In the genomic region with DNA sequence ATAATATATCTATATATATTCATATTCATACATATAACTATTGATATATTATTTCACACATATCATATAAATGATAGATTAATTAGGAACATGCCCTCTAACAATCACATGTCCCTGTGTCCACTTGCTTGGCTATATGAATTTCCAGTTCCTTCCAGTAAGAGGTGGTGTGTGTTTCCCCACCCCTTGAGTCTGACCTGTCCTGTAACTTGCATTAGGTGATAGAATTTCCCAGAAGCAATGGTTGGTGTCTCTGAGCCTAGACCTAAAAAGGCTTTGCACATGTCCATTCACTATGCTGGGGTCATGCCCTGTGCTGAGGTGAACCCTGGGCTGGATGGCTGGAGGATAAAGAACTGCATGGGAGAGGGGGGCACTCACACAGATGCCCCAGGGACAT, we compare ENCODE assay signal across 10 cellular contexts. TPM values are rescaled to one million over a fixed set of nuclear protein-coding genes. Genes with fewer than 3 reads are reported as not detected.
DNase-seq lines count a peak whose midpoint lies in the region; ATAC-seq, FAIRE-seq and TF ChIP-seq lines count a peak whose summit lies in the region.
"Not testable (repeated sequence)": the region's sequence is repeated elsewhere in the genome, so short reads cannot be mapped to it uniquely, and the experiment has no call there.
"Had no signal": no experiment of that assay in that cellular context is flagged by ENCODE, and none has a peak within 500 bp of the region (broad histone marks: within the 10 kb centered on the region; RNA-seq: fewer than 3 reads in every experiment).

No MANE protein-coding gene starts in this region.

- peak overlapping the region; percentile 38 for H3K4me3 ChIP-seq in A549
- H3K4me3 ChIP-seq in PC-9; bronchial epithelial cell (ENCODE audit: low read depth, low read length); HepG2 (replicated peaks in 1 of 3; ENCODE audit: insufficient read depth in 1 of 3, low read depth in 2 of 3, low read length in 3 of 3): not testable (repeated sequence)

- H3K9ac ChIP-seq in HepG2 (ENCODE audit: insufficient read depth, low read depth, low read length) = not testable (repeated sequence)

- intact Hi-C loops in PC-9 (cut with micrococcal nuclease; ENCODE audit: unreplicated experiment); HepG2 (cut with micrococcal nuclease; ENCODE audit: unreplicated experiment): not testable (repeated sequence)

- peaks cover 18% of the 10 kb centered on the region for H3K79me2 ChIP-seq in PC-9 (ENCODE audit: low read depth)
- not testable (repeated sequence) for H3K79me2 ChIP-seq in HepG2 (ENCODE audit: insufficient read depth, low read length)

- POLR2A ChIA-PET in A549 (lab: Yijun Ruan, JAX); PC-9 (lab: Charles Lee; ENCODE audit: unreplicated experiment); HepG2 (lab: Yijun Ruan, JAX): not testable (repeated sequence)

- TF ChIP-seq CTCF in A549 (IDR thresholded peaks at IDR 0.05); PC-9 (conservative IDR thresholded peaks at IDR 0.05); bronchial epithelial cell (IDR thresholded peaks at IDR 0.05; ENCODE audit: insufficient read depth, low read length, severe bottlenecking); HepG2 (CRISPR knock-in tag; IDR thresholded peaks at IDR 0.05): not testable (repeated sequence)

- ATAC-seq in A549 (peak; percentile 25 to 67), HepG2 (peak; percentile 26; the same call in 1 of the 3 replicates)

- peaks cover 24% of the 10 kb centered on the region for H3K36me3 ChIP-seq in PC-9 (ENCODE audit: low read depth)
- H3K36me3 ChIP-seq in bronchial epithelial cell (ENCODE audit: control insufficient read depth, insufficient read depth, low read length); HepG2 (replicated peaks in 1 of 2; ENCODE audit: control insufficient read depth in 1 of 2, insufficient read depth in 2 of 2, low read length in 2 of 2): not testable (repeated sequence)

- H3F3A ChIP-seq in PC-9 (ENCODE audit: insufficient read depth, low read depth) = peaks cover 44% of the 10 kb centered on the region

- peak overlapping the region; percentile 74 for H3K4me2 ChIP-seq in A549
- peak overlapping the region; percentile 28; the same call in 1 of the 2 replicates for H3K4me2 ChIP-seq in PC-9
- not testable (repeated sequence) for H3K4me2 ChIP-seq in HepG2 (ENCODE audit: low read depth, low read length)

- CTCF ChIA-PET in A549 (lab: Yijun Ruan, JAX); PC-9 (lab: Charles Lee); HepG2 (lab: Yijun Ruan, JAX; ENCODE audit: low intra/inter-chr PET ratio, low total read pairs): not testable (repeated sequence)

- peak in 1 of 2 experiments; percentile 82 for DNase-seq in A549 (ENCODE audit: low read depth in 1 of 2, low spot score in 1 of 2)
- not testable (repeated sequence) for DNase-seq in PC-9; bronchial epithelial cell (ENCODE audit: low read depth); HepG2 (ENCODE audit: low spot score); urothelium cell line (ENCODE audit: low spot score)

- not testable (repeated sequence) for BruUV-seq in PC-9 (replicated peaks; lab: Mats Ljungman, UMichigan); HepG2 (replicated peaks; lab: Mats Ljungman, UMichigan)

- not testable (repeated sequence) for H2AFZ ChIP-seq in PC-9; HepG2 (ENCODE audit: low read length)

- FAIRE-seq in A549 (lab: Jason Lieb, UNC) = peak; percentile 82
- FAIRE-seq in bronchial epithelial cell (lab: Jason Lieb, UNC) = peak; percentile 81
- not testable (repeated sequence) for FAIRE-seq in HepG2 (lab: Jason Lieb, UNC)
- peak; percentile 80 for FAIRE-seq in urothelium cell line (lab: Jason Lieb, UNC)

- H3K9me2 ChIP-seq in PC-9 (ENCODE audit: insufficient read depth) = not testable (repeated sequence)

- not testable (repeated sequence) for TF ChIP-seq RAD21 in A549 (conservative IDR thresholded peaks at IDR 0.05 in 1 of 2, IDR thresholded peaks at IDR 0.05 in 1 of 2); HepG2 (CRISPR knock-in tag; IDR thresholded peaks at IDR 0.05)

- in situ Hi-C loops in HepG2 (cut with HindIII; ENCODE audit: extremely low pct_ligation_motif_present, low pct_unique_long_range_greater_than_20kb) = not testable (repeated sequence)

- not testable (repeated sequence) for TF ChIP-seq EP300 in A549 (IDR thresholded peaks at IDR 0.05); HepG2 (IDR thresholded peaks at IDR 0.05; ENCODE audit: low read depth in 2 of 2, low read length in 2 of 2); HepG2 (CRISPR knock-in tag; IDR thresholded peaks at IDR 0.05; ENCODE audit: borderline replicate concordance)

- H3K27me3 ChIP-seq in PC-9 (ENCODE audit: insufficient read depth, low read depth); bronchial epithelial cell (ENCODE audit: control insufficient read depth, insufficient read depth, low read length); HepG2 (ENCODE audit: control insufficient read depth in 1 of 2, insufficient read depth in 2 of 2, low read length in 2 of 2): not testable (repeated sequence)

- H3K9me3 ChIP-seq in A549; PC-9 (ENCODE audit: insufficient read depth, low read depth); HepG2 (ENCODE audit: low read length): not testable (repeated sequence)

- TF ChIP-seq POLR2A in A549 (IDR thresholded peaks at IDR 0.05; ENCODE audit: low read length); HepG2 (IDR thresholded peaks at IDR 0.05; ENCODE audit: insufficient read depth in 1 of 2, low read depth in 2 of 2, low read length in 2 of 2): not testable (repeated sequence)

- peaks cover 19% of the 10 kb centered on the region; the same call in 2 of the 3 replicates for H3K4me1 ChIP-seq in A549
- not testable (repeated sequence) for H3K4me1 ChIP-seq in PC-9 (replicated peaks; ENCODE audit: insufficient read depth); HepG2 (ENCODE audit: insufficient read depth, low read length)

- not testable (repeated sequence) for H4K20me1 ChIP-seq in PC-9 (ENCODE audit: insufficient read depth); HepG2 (ENCODE audit: insufficient read depth, low read length)

- H3K27ac ChIP-seq in A549 = peak overlapping the region; percentile 8 to 72; a peak in 4 of 6 replicates
- H3K27ac ChIP-seq in PC-9 = 0 out of 2 replicates have a peak overlapping the region, but pooled peaks have one; percentile 29
- H3K27ac ChIP-seq in HepG2 (ENCODE audit: extremely low read length, insufficient read depth, low read length) = not testable (repeated sequence)

RNA-seq across cellular contexts. Expression of gene AKR1C2, which starts 9.4 kb away (rescaled TPM):
- 6,607 and 6,805 TPM in 2 replicates for polyA plus RNA-seq in A549 (2011; rRNA removed)
- polyA plus RNA-seq in A549 (2012; cell fraction: cytosol; rRNA removed) = 2,138 and 2,314 TPM in 2 replicates
- 1,646 and 2,223 TPM in 2 replicates for polyA plus RNA-seq in A549 (2012; cell fraction: nucleus; rRNA removed)
- 5,292 to 5,660 TPM (median 5,410 TPM) in 3 replicates for polyA plus RNA-seq in A549 (2017; fragmentation: RNase III; extraction: RNeasy Plus Mini Kit Qiagen cat#74134 plus additional on column Dnase treatment)
- polyA minus RNA-seq in A549 (2011; rRNA and poly(A)+ RNA removed) = 1,944 and 2,314 TPM in 2 replicates
- 1,997 and 2,032 TPM in 2 replicates for total RNA-seq in PC-9 (2021)
- 191 and 222 TPM in 2 replicates for total RNA-seq in bronchial epithelial cell
- total RNA-seq in HepG2 (2016; rRNA removed; fragmentation: Illumina TruSeq; extraction: Trizol) = 900 and 1,454 TPM in 2 replicates
- total RNA-seq in HepG2 (2016; cell fraction: cytosol; rRNA removed; fragmentation: Illumina TruSeq; extraction: Trizol; ENCODE audit: low read depth) = 163 and 172 TPM in 2 replicates
- total RNA-seq in HepG2 (2016; cell fraction: insoluble cytoplasmic fraction; rRNA removed; fragmentation: Illumina TruSeq; extraction: Trizol) = 917 and 1,471 TPM in 2 replicates
- total RNA-seq in HepG2 (2016; cell fraction: membrane; rRNA removed; fragmentation: Illumina TruSeq; extraction: Trizol) = 212 and 232 TPM in 2 replicates
- 280 and 324 TPM in 2 replicates for total RNA-seq in HepG2 (2016; cell fraction: nucleus; rRNA removed; fragmentation: Illumina TruSeq; extraction: Trizol)
- 119 and 140 TPM in 2 replicates for polyA plus RNA-seq in HepG2 (2011; rRNA removed)
- 90.1 and 101 TPM in 2 replicates for polyA plus RNA-seq in HepG2 (2011; cell fraction: cytosol; rRNA removed)
- 40.5 and 42.4 TPM in 2 replicates for polyA plus RNA-seq in HepG2 (2011; cell fraction: nucleus; rRNA removed)
- 278 and 553 TPM in 2 replicates for polyA plus RNA-seq in HepG2 (2012)
- polyA plus RNA-seq in HepG2 (2016; cell fraction: cytosol; fragmentation: Illumina TruSeq; extraction: Trizol; ENCODE audit: low read depth) = 180 and 201 TPM in 2 replicates
- 1,564 and 1,598 TPM in 2 replicates for polyA plus RNA-seq in HepG2 (2016; cell fraction: insoluble cytoplasmic fraction; fragmentation: Illumina TruSeq; extraction: Trizol; ENCODE audit: low read depth)
- 191 and 221 TPM in 2 replicates for polyA plus RNA-seq in HepG2 (2016; cell fraction: membrane; fragmentation: Illumina TruSeq; extraction: Trizol; ENCODE audit: low read depth)
- 438 and 449 TPM in 2 replicates for polyA plus RNA-seq in HepG2 (2016; cell fraction: nucleus; fragmentation: Illumina TruSeq; extraction: Trizol; ENCODE audit: insufficient read depth, low read depth)
- 5.2 and 46.8 TPM in 2 replicates for polyA minus RNA-seq in HepG2 (2011; rRNA and poly(A)+ RNA removed; ENCODE audit: low replicate concordance)
- 39.8 and 42.3 TPM in 2 replicates for polyA minus RNA-seq in HepG2 (2011; cell fraction: cytosol; rRNA and poly(A)+ RNA removed)
- polyA minus RNA-seq in HepG2 (2011; cell fraction: nucleus; rRNA and poly(A)+ RNA removed) = 57.6 and 75.3 TPM in 2 replicates
- total RNA-seq: CD4-positive, alpha-beta memory T cell; CD4-positive, CD25-positive, alpha-beta regulatory T cell; CD8-positive, alpha-beta memory T cell; G401 had no signal
- polyA plus RNA-seq: CD14-positive monocyte; CD4-positive, alpha-beta memory T cell; CD4-positive, CD25-positive, alpha-beta regulatory T cell; CD8-positive, alpha-beta memory T cell had no signal

RNA-seq across cellular contexts. Expression of gene AKR1C1, which starts 31.0 kb away (rescaled TPM):
- polyA plus RNA-seq in A549 (2011; rRNA removed) = 1,148 and 1,445 TPM in 2 replicates
- polyA plus RNA-seq in A549 (2012; cell fraction: cytosol; rRNA removed) = 341 and 343 TPM in 2 replicates
- polyA plus RNA-seq in A549 (2012; cell fraction: nucleus; rRNA removed) = 297 and 392 TPM in 2 replicates
- polyA plus RNA-seq in A549 (2017; fragmentation: RNase III; extraction: RNeasy Plus Mini Kit Qiagen cat#74134 plus additional on column Dnase treatment) = 642 to 1,056 TPM (median 970 TPM) in 3 replicates
- polyA minus RNA-seq in A549 (2011; rRNA and poly(A)+ RNA removed) = 365 and 496 TPM in 2 replicates
- total RNA-seq in PC-9 (2021) = 1,253 and 1,313 TPM in 2 replicates
- 63.2 and 113 TPM in 2 replicates for total RNA-seq in bronchial epithelial cell
- 2,238 and 3,445 TPM in 2 replicates for total RNA-seq in HepG2 (2016; rRNA removed; fragmentation: Illumina TruSeq; extraction: Trizol)
- 260 and 286 TPM in 2 replicates for total RNA-seq in HepG2 (2016; cell fraction: cytosol; rRNA removed; fragmentation: Illumina TruSeq; extraction: Trizol; ENCODE audit: low read depth)
- total RNA-seq in HepG2 (2016; cell fraction: insoluble cytoplasmic fraction; rRNA removed; fragmentation: Illumina TruSeq; extraction: Trizol) = 2,230 and 3,407 TPM in 2 replicates
- 374 and 428 TPM in 2 replicates for total RNA-seq in HepG2 (2016; cell fraction: membrane; rRNA removed; fragmentation: Illumina TruSeq; extraction: Trizol)
- total RNA-seq in HepG2 (2016; cell fraction: nucleus; rRNA removed; fragmentation: Illumina TruSeq; extraction: Trizol) = 793 and 846 TPM in 2 replicates
- polyA plus RNA-seq in HepG2 (2011; rRNA removed) = 885 and 948 TPM in 2 replicates
- polyA plus RNA-seq in HepG2 (2011; cell fraction: cytosol; rRNA removed) = 828 and 865 TPM in 2 replicates
- 305 and 371 TPM in 2 replicates for polyA plus RNA-seq in HepG2 (2011; cell fraction: nucleus; rRNA removed)
- polyA plus RNA-seq in HepG2 (2012) = 1,096 and 2,304 TPM in 2 replicates
- polyA plus RNA-seq in HepG2 (2016; cell fraction: cytosol; fragmentation: Illumina TruSeq; extraction: Trizol; ENCODE audit: low read depth) = 300 and 314 TPM in 2 replicates
- polyA plus RNA-seq in HepG2 (2016; cell fraction: insoluble cytoplasmic fraction; fragmentation: Illumina TruSeq; extraction: Trizol; ENCODE audit: low read depth) = 3,286 and 3,327 TPM in 2 replicates
- polyA plus RNA-seq in HepG2 (2016; cell fraction: membrane; fragmentation: Illumina TruSeq; extraction: Trizol; ENCODE audit: low read depth) = 290 and 331 TPM in 2 replicates
- 1,050 and 1,147 TPM in 2 replicates for polyA plus RNA-seq in HepG2 (2016; cell fraction: nucleus; fragmentation: Illumina TruSeq; extraction: Trizol; ENCODE audit: insufficient read depth, low read depth)
- polyA minus RNA-seq in HepG2 (2011; rRNA and poly(A)+ RNA removed; ENCODE audit: low replicate concordance) = 2.0 and 396 TPM in 2 replicates
- polyA minus RNA-seq in HepG2 (2011; cell fraction: cytosol; rRNA and poly(A)+ RNA removed) = 248 and 276 TPM in 2 replicates
- 488 and 587 TPM in 2 replicates for polyA minus RNA-seq in HepG2 (2011; cell fraction: nucleus; rRNA and poly(A)+ RNA removed)
- polyA plus RNA-seq: CD8-positive, alpha-beta memory T cell had no signal
